1 cellular context compared by ENCODE assay signal in the genomic region with DNA sequence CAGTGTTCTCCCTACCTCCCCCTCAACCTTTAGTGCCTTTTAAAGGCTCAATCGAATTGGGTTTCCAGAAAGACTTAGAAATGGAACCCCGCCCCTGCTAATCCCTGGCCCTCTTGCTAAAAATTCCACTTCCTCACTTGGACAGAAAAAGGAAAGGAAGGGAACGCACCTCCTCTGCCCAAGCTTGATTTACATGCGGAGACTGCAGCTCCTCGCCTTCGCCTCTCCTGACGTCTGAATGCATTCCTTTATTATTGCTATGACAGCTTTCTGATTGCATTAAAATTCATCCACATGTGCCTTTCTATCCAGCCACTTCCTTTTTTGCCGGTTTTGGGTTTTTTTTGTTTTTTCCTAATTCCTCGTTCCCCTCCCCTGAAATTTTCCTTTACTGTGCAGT.
TF ChIP-seq lines count a peak whose summit lies in the region.

No MANE protein-coding gene starts in this region.

TF ChIP-seq in GM23338, 12 proteins besides CTCF, POLR2A, EP300 and RAD21 (continued from another document):
- TF ChIP-seq, protein P1, sequence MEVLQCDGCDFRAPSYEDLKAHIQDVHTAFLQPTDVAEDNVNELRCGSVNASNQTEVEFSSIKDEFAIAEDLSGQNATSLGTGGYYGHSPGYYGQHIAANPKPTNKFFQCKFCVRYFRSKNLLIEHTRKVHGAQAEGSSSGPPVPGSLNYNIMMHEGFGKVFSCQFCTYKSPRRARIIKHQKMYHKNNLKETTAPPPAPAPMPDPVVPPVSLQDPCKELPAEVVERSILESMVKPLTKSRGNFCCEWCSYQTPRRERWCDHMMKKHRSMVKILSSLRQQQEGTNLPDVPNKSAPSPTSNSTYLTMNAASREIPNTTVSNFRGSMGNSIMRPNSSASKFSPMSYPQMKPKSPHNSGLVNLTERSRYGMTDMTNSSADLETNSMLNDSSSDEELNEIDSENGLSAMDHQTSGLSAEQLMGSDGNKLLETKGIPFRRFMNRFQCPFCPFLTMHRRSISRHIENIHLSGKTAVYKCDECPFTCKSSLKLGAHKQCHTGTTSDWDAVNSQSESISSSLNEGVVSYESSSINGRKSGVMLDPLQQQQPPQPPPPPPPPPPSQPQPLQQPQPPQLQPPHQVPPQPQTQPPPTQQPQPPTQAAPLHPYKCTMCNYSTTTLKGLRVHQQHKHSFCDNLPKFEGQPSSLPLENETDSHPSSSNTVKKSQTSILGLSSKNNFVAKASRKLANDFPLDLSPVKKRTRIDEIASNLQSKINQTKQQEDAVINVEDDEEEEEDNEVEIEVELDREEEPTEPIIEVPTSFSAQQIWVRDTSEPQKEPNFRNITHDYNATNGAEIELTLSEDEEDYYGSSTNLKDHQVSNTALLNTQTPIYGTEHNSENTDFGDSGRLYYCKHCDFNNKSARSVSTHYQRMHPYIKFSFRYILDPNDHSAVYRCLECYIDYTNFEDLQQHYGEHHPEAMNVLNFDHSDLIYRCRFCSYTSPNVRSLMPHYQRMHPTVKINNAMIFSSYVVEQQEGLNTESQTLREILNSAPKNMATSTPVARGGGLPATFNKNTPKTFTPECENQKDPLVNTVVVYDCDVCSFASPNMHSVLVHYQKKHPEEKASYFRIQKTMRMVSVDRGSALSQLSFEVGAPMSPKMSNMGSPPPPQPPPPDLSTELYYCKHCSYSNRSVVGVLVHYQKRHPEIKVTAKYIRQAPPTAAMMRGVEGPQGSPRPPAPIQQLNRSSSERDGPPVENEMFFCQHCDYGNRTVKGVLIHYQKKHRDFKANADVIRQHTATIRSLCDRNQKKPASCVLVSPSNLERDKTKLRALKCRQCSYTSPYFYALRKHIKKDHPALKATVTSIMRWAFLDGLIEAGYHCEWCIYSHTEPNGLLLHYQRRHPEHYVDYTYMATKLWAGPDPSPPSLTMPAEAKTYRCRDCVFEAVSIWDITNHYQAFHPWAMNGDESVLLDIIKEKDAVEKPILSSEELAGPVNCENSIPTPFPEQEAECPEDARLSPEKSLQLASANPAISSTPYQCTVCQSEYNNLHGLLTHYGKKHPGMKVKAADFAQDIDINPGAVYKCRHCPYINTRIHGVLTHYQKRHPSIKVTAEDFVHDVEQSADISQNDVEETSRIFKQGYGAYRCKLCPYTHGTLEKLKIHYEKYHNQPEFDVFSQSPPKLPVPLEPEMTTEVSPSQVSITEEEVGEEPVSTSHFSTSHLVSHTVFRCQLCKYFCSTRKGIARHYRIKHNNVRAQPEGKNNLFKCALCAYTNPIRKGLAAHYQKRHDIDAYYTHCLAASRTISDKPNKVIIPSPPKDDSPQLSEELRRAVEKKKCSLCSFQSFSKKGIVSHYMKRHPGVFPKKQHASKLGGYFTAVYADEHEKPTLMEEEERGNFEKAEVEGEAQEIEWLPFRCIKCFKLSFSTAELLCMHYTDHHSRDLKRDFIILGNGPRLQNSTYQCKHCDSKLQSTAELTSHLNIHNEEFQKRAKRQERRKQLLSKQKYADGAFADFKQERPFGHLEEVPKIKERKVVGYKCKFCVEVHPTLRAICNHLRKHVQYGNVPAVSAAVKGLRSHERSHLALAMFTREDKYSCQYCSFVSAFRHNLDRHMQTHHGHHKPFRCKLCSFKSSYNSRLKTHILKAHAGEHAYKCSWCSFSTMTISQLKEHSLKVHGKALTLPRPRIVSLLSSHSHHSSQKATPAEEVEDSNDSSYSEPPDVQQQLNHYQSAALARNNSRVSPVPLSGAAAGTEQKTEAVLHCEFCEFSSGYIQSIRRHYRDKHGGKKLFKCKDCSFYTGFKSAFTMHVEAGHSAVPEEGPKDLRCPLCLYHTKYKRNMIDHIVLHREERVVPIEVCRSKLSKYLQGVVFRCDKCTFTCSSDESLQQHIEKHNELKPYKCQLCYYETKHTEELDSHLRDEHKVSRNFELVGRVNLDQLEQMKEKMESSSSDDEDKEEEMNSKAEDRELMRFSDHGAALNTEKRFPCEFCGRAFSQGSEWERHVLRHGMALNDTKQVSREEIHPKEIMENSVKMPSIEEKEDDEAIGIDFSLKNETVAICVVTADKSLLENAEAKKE (CRISPR knock-in tag; IDR thresholded peaks at IDR 0.05) = no peak
- TF ChIP-seq ZNF331 (CRISPR knock-in tag; IDR thresholded peaks at IDR 0.05; ENCODE audit: low read depth) = no peak
- TF ChIP-seq, protein P2, sequence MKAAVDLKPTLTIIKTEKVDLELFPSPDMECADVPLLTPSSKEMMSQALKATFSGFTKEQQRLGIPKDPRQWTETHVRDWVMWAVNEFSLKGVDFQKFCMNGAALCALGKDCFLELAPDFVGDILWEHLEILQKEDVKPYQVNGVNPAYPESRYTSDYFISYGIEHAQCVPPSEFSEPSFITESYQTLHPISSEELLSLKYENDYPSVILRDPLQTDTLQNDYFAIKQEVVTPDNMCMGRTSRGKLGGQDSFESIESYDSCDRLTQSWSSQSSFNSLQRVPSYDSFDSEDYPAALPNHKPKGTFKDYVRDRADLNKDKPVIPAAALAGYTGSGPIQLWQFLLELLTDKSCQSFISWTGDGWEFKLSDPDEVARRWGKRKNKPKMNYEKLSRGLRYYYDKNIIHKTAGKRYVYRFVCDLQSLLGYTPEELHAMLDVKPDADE (IDR thresholded peaks at IDR 0.05) = no peak
- no peak for TF ChIP-seq NANOG (IDR thresholded peaks at IDR 0.05; ENCODE audit: borderline replicate concordance)
- TF ChIP-seq ZNF114 (CRISPR knock-in tag; IDR thresholded peaks at IDR 0.05) = no peak
